Comparison of ENCODE assay signal across 21 cellular contexts in genomic region chr14:69263771-69264170, GRCh38. TPM values are rescaled to one million over a fixed set of nuclear protein-coding genes. Genes with fewer than 3 reads are reported as not detected.
DNase-seq lines count a peak whose midpoint lies in the region; ATAC-seq, FAIRE-seq and TF ChIP-seq lines count a peak whose summit lies in the region.
"Had no signal": no experiment of that assay in that cellular context is flagged by ENCODE, and none has a peak within 500 bp of the region (broad histone marks: within the 10 kb centered on the region; RNA-seq: fewer than 3 reads in every experiment).

No MANE protein-coding gene starts in this region.

- intact Hi-C loops in esophagus muscularis mucosa (cut with DNase I), result no loop called here

- WGBS in esophagus muscularis mucosa, result 83% methylated on average over 8 of the region's 8 CpGs

- H3K27me3 ChIP-seq in esophagus muscularis mucosa, result peaks cover 0 to 37% (median 0%) of the 10 kb centered on the region in 4 donors

- peaks cover 42 to 61% (median 53%) of the 10 kb centered on the region in 4 donors for H3K4me1 ChIP-seq in esophagus muscularis mucosa

- TF ChIP-seq EP300 in esophagus muscularis mucosa (IDR thresholded peaks at IDR 0.05), result no peak

- peak overlapping the region; percentile 6 to 46 (median 35) for H3K27ac ChIP-seq in esophagus muscularis mucosa (replicated peaks in 1 of 4)
- H3K27ac ChIP-seq: KMS-11, spleen, upper lobe of right lung had no signal

- no peak for TF ChIP-seq POLR2A in esophagus muscularis mucosa (IDR thresholded peaks at IDR 0.05; ENCODE audit: low read depth)

- FAIRE-seq in urothelium cell line (lab: Jason Lieb, UNC), result peak; percentile 86
- FAIRE-seq: colon, endothelial cell of umbilical vein, keratinocyte had no signal

- H3K4me3 ChIP-seq in esophagus muscularis mucosa, result no peak overlapping the region
- H3K4me3 ChIP-seq: spleen, upper lobe of right lung had no signal

- no peak for TF ChIP-seq CTCF in esophagus muscularis mucosa (IDR thresholded peaks at IDR 0.05)

- no peaks in the 10 kb centered on the region for H3K9me3 ChIP-seq in esophagus muscularis mucosa
- H3K9me3 ChIP-seq: spleen, upper lobe of right lung had no signal

- no peaks in the 10 kb centered on the region for H3K36me3 ChIP-seq in esophagus muscularis mucosa
- H3K36me3 ChIP-seq: spleen, upper lobe of right lung had no signal

- DNase-seq in NCI-H446 (lab: John Stamatoyannopoulos, UW), result peak; percentile 48 to 73
- no peak for DNase-seq in NCI-H446 treated with DMSO at 0.1 percent for 48 hours (lab: John Stamatoyannopoulos, UW)
- DNase-seq in esophagus muscularis mucosa (ENCODE audit: extremely low spot score), result no peak
- DNase-seq in midbrain (lab: John Stamatoyannopoulos, UW), result peak; percentile 23
- DNase-seq in urothelium cell line (ENCODE audit: low spot score), result no peak
- DNase-seq in retina, result no peak
- DNase-seq in NK-92 treated with Interleukin-12 subunit alpha and Interleukin-12 subunit beta, amount 100 ng/mL, for 24 hours (lab: John Stamatoyannopoulos, UW), result no peak
- DNase-seq: activated CD4-positive, CD25-positive, alpha-beta regulatory T cell treated with anti-CD3 and anti-CD28 coated beads, Interleukin-2, amount 50 U/mL, for 72 hours; activated CD8-positive, alpha-beta memory T cell treated with anti-CD3 and anti-CD28 coated beads, Interleukin-2, amount 10 ng/mL, durations not matched to agents 7 days and 5 days; activated effector memory CD4-positive, alpha-beta T cell treated with anti-CD3 and anti-CD28 coated beads, Interleukin-2, amount 50 U/mL, for 16 hours; CD8-positive, alpha-beta memory T cell; SIG-M5; spleen; upper lobe of right lung had no signal

- ATAC-seq in HG03108 (IDR thresholded peaks at IDR 0.05; ENCODE audit: unreplicated experiment), result no peak
- ATAC-seq: activated CD8-positive, alpha-beta memory T cell treated with anti-CD3 and anti-CD28 coated beads, Interleukin-2, amount 10 ng/mL, durations not matched to agents 7 days and 5 days; stimulated activated memory B cell treated with anti-CD40 and anti-IgM and Interleukin-4, amounts not matched to agents 10 μg/mL and 1 μg/mL and 100 μg/mL, for 72 hours; upper lobe of right lung had no signal

RNA-seq across cellular contexts. Expression of gene GALNT16, which starts 3.8 kb away (rescaled TPM):
- 10 to 100 TPM in 2 of 4 donors, 1 to 10 TPM in 2; 5.8 to 18.4 (median 10.5) TPM for total RNA-seq in esophagus muscularis mucosa
- total RNA-seq: T-helper 2 cell treated with Interferon-gamma antibody and Interleukin-4, amounts not matched to agents 100 ng/mL and 5 ng/mL, for 36 hours had no signal

Comparison
In these comparisons a context has a peak if more than half of its experiments do, and no peak if none do; other contexts are left out.
1. DNase-seq: peak in NCI-H446 (2 of 2) and midbrain (single experiment); none in NCI-H446 treated with DMSO at 0.1 percent for 48 hours (single experiment), esophagus muscularis mucosa (single experiment), urothelium cell line (single experiment), retina (single experiment) and NK-92 treated with Interleukin-12 subunit alpha and Interleukin-12 subunit beta, amount 100 ng/mL, for 24 hours (single experiment).